Comparison of ENCODE assay signal across 23 cellular contexts in the genomic region with DNA sequence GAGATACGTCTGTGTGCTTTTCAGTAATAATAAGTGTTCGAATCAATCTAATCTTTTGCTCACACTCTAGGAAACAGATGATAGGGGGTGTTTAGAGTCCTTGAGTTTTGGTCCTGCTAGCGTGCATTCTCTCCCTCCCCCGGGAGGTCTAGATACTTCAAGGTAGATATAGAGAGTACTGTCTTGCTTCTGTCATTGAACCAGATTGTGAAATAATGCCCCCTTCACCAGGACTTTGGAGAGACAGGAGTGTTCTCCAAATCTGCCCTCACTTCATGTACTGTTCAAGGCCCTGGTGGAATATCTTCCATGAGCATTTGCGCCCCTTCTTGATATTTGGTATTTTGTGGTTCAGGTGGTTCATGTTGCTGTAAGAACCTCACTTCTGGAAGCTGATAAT.
"Had no signal": no experiment of that assay in that cellular context is flagged by ENCODE, and none has a peak within 500 bp of the region (broad histone marks: within the 10 kb centered on the region; RNA-seq: fewer than 3 reads in every experiment).

No MANE protein-coding gene starts in this region.

- H3K27me3 ChIP-seq: SJSA1 had no signal

- H3K27me3 Mint-ChIP-seq: activated CD4-positive, alpha-beta T cell treated with anti-CD3 and anti-CD28 coated beads, Interleukin-2, amount 10 ng/mL, durations not matched to agents 24 days and 14 days; activated naive CD8-positive, alpha-beta T cell treated with anti-CD3 and anti-CD28 coated beads, Interleukin-2, amount 50 U/mL, for 24 hours; brain; central memory CD8-positive, alpha-beta T cell had no signal

- H3K36me3 ChIP-seq: SJSA1 had no signal

- H3K36me3 Mint-ChIP-seq: WTC11 had no signal

- ATAC-seq: activated naive CD8-positive, alpha-beta T cell treated with anti-CD3 and anti-CD28 coated beads, Interleukin-2, amount 50 U/mL, for 24 hours; PC-3; SK-N-SH treated with all-trans-retinoic acid at 6 μM for 48 hours; WTC11 had no signal

- H3K4me1 ChIP-seq: SJSA1 had no signal

- H3K9me3 ChIP-seq: SJSA1 had no signal

- H3K4me3 ChIP-seq: SJSA1 had no signal

- DNase-seq: activated CD4-positive, alpha-beta T cell treated with anti-CD3 and anti-CD28 coated beads for 1 hour; activated CD4-positive, alpha-beta T cell treated with anti-CD3 and anti-CD28 coated beads, Interleukin-2, amount 10 ng/mL, durations not matched to agents 24 days and 14 days; activated CD4-positive, alpha-beta T cell treated with anti-CD3 and anti-CD28 coated beads, Interleukin-2, amount 50 U/mL, for 48 hours; activated naive CD4-positive, alpha-beta T cell treated with anti-CD3 and anti-CD28 coated beads, Interleukin-2, amount 50 U/mL, for 16 hours; activated naive CD8-positive, alpha-beta T cell treated with anti-CD3 and anti-CD28 coated beads, Interleukin-2, amount 50 U/mL, for 24 hours; activated T-cell treated with anti-CD3 and anti-CD28 coated beads, Interleukin-2, amount 50 U/mL, for 48 hours; amygdala; Kasumi-1; NCI-H1105 treated with DMSO at 0.1 percent for 48 hours; NCI-H1436 treated with DMSO at 0.1 percent for 48 hours; NCI-H187; NCI-H2081; NCI-H510A treated with DMSO at 0.1 percent for 48 hours; PC-3; SHP77; SW 1271; T-helper 9 cell had no signal

- H3K9me3 Mint-ChIP-seq: T-helper 1 cell treated with Interleukin-12 subunit alpha and Interleukin-12 subunit beta and Interleukin-4 antibody, amounts not matched to agents 30 μg/mL and 1 μg/mL, for 36 hours had no signal

- H3K27ac ChIP-seq: SJSA1 had no signal

- H3K4me3 Mint-ChIP-seq: activated CD4-positive, alpha-beta T cell treated with anti-CD3 and anti-CD28 coated beads, Interleukin-2, amount 10 ng/mL, durations not matched to agents 24 days and 14 days; activated naive CD8-positive, alpha-beta T cell treated with anti-CD3 and anti-CD28 coated beads, Interleukin-2, amount 50 U/mL, for 24 hours; brain; central memory CD8-positive, alpha-beta T cell; T-helper 1 cell treated with Interleukin-12 subunit alpha and Interleukin-12 subunit beta and Interleukin-4 antibody, amounts not matched to agents 30 μg/mL and 1 μg/mL, for 36 hours; WTC11 had no signal

- H3K27ac Mint-ChIP-seq: activated CD4-positive, alpha-beta T cell treated with anti-CD3 and anti-CD28 coated beads, Interleukin-2, amount 10 ng/mL, durations not matched to agents 24 days and 14 days; T-helper 1 cell treated with Interleukin-12 subunit alpha and Interleukin-12 subunit beta and Interleukin-4 antibody, amounts not matched to agents 30 μg/mL and 1 μg/mL, for 36 hours; WTC11 had no signal
